1 cellular context compared by ENCODE assay signal in the genomic region with DNA sequence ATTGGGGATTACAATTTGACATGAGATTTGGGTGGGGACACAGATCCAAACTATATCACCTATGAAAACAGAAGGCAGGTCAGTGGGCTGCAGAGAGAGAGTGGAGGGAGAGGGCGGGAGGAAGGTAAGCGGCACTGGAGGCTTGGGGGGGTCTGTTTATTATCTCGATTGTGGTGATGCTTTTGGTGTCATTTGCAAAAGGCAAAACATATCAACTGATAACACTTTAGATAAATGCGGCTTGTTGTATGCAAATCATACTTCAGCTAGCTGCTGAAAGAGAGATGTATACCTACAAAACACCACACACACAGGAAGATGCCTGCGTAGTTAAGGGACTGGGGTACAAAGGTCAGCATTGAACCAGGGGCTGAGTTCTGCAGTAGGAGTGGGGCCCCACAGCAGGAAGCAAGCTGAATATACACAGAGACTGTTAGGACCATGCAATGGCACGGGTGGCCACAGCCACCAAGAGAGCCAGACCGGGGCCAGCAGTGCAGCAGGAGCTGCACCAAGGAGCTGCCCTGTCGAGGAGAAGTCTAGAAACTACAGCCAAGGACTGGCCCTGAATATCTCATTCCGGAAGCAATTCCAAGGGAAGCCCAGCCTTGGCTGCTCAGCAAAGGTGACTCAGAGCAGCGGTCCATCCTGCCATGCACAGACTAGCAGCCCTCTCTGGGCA.
A peak's percentile ranks its signal among the peaks of the same experiment; 100 is the strongest.
TF ChIP-seq lines count a peak whose summit lies in the region.

No MANE protein-coding gene starts in this region.

TF ChIP-seq in HepG2, 621 proteins besides CTCF, POLR2A, EP300 and RAD21 (continued from another document and continues in another):
- TF ChIP-seq, protein P1, sequence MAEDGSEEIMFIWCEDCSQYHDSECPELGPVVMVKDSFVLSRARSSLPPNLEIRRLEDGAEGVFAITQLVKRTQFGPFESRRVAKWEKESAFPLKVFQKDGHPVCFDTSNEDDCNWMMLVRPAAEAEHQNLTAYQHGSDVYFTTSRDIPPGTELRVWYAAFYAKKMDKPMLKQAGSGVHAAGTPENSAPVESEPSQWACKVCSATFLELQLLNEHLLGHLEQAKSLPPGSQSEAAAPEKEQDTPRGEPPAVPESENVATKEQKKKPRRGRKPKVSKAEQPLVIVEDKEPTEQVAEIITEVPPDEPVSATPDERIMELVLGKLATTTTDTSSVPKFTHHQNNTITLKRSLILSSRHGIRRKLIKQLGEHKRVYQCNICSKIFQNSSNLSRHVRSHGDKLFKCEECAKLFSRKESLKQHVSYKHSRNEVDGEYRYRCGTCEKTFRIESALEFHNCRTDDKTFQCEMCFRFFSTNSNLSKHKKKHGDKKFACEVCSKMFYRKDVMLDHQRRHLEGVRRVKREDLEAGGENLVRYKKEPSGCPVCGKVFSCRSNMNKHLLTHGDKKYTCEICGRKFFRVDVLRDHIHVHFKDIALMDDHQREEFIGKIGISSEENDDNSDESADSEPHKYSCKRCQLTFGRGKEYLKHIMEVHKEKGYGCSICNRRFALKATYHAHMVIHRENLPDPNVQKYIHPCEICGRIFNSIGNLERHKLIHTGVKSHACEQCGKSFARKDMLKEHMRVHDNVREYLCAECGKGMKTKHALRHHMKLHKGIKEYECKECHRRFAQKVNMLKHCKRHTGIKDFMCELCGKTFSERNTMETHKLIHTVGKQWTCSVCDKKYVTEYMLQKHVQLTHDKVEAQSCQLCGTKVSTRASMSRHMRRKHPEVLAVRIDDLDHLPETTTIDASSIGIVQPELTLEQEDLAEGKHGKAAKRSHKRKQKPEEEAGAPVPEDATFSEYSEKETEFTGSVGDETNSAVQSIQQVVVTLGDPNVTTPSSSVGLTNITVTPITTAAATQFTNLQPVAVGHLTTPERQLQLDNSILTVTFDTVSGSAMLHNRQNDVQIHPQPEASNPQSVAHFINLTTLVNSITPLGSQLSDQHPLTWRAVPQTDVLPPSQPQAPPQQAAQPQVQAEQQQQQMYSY (CRISPR knock-in tag; IDR thresholded peaks at IDR 0.05): no peak
- TF ChIP-seq HIC2 (CRISPR knock-in tag; IDR thresholded peaks at IDR 0.05; ENCODE audit: low read depth) (no peak), TMF1 (CRISPR knock-in tag; IDR thresholded peaks at IDR 0.05; ENCODE audit: low read depth) (no peak), EZH2 (conservative IDR thresholded peaks at IDR 0.05; ENCODE audit: low read depth, low read length) (no peak), TFDP1 (CRISPR knock-in tag; IDR thresholded peaks at IDR 0.05; ENCODE audit: borderline replicate concordance) (no peak), TCF7L2 (IDR thresholded peaks at IDR 0.05; ENCODE audit: low read depth, low read length) (no peak), ZNF34 (CRISPR knock-in tag; IDR thresholded peaks at IDR 0.05; ENCODE audit: borderline replicate concordance) (peak; percentile 95; the same call in 1 of the 2 replicates), ZNF234 (CRISPR knock-in tag; conservative IDR thresholded peaks at IDR 0.05) (no peak), FOXA3 (CRISPR knock-in tag; IDR thresholded peaks at IDR 0.05) (peak; percentile 53; the same call in 1 of the 2 replicates), ZNF274 (CRISPR knock-in tag; IDR thresholded peaks at IDR 0.05) (peak; percentile 49; the same call in 1 of the 2 replicates), ZBTB43 (CRISPR knock-in tag; conservative IDR thresholded peaks at IDR 0.05) (no peak), JUND (CRISPR knock-in tag; IDR thresholded peaks at IDR 0.05) (no peak), MXD4 (CRISPR knock-in tag; IDR thresholded peaks at IDR 0.05) (0 out of 2 replicates have a peak, but pooled peaks have one; percentile 32), ZSCAN30 (CRISPR knock-in tag; IDR thresholded peaks at IDR 0.05) (no peak), NFKB2 (CRISPR knock-in tag; IDR thresholded peaks at IDR 0.05; ENCODE audit: borderline replicate concordance) (no peak), SP4 (CRISPR knock-in tag; IDR thresholded peaks at IDR 0.05) (no peak), PREB (CRISPR knock-in tag; IDR thresholded peaks at IDR 0.05) (no peak), PAX8 (CRISPR knock-in tag; IDR thresholded peaks at IDR 0.05; ENCODE audit: borderline replicate concordance) (no peak), ELF4 (CRISPR knock-in tag; IDR thresholded peaks at IDR 0.05; ENCODE audit: borderline replicate concordance) (no peak), HNF1B (CRISPR knock-in tag; IDR thresholded peaks at IDR 0.05) (0 out of 2 replicates have a peak, but pooled peaks have one; percentile 18), ZBTB38 (CRISPR knock-in tag; IDR thresholded peaks at IDR 0.05) (peak; percentile 64), ZNF550 (CRISPR knock-in tag; IDR thresholded peaks at IDR 0.05; ENCODE audit: borderline replicate concordance) (no peak), CBFB (CRISPR knock-in tag; IDR thresholded peaks at IDR 0.05) (no peak), GATAD2A (CRISPR knock-in tag; IDR thresholded peaks at IDR 0.05) (peak; percentile 89), ZBTB49 (CRISPR knock-in tag; IDR thresholded peaks at IDR 0.05; ENCODE audit: borderline replicate concordance) (no peak), POGK (CRISPR knock-in tag; conservative IDR thresholded peaks at IDR 0.05) (0 out of 2 replicates have a peak, but pooled peaks have one; percentile 33)
- TF ChIP-seq, protein P2, sequence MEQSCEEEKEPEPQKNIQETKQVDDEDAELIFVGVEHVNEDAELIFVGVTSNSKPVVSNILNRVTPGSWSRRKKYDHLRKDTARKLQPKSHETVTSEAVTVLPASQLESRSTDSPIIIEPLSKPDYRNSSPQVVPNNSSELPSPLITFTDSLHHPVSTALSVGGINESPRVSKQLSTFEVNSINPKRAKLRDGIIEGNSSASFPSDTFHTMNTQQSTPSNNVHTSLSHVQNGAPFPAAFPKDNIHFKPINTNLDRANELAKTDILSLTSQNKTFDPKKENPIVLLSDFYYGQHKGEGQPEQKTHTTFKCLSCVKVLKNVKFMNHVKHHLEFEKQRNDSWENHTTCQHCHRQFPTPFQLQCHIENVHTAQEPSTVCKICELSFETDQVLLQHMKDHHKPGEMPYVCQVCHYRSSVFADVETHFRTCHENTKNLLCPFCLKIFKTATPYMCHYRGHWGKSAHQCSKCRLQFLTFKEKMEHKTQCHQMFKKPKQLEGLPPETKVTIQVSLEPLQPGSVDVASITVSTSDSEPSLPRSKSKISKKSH (CRISPR knock-in tag; IDR thresholded peaks at IDR 0.05; ENCODE audit: borderline replicate concordance): no peak
- TF ChIP-seq, protein P3, sequence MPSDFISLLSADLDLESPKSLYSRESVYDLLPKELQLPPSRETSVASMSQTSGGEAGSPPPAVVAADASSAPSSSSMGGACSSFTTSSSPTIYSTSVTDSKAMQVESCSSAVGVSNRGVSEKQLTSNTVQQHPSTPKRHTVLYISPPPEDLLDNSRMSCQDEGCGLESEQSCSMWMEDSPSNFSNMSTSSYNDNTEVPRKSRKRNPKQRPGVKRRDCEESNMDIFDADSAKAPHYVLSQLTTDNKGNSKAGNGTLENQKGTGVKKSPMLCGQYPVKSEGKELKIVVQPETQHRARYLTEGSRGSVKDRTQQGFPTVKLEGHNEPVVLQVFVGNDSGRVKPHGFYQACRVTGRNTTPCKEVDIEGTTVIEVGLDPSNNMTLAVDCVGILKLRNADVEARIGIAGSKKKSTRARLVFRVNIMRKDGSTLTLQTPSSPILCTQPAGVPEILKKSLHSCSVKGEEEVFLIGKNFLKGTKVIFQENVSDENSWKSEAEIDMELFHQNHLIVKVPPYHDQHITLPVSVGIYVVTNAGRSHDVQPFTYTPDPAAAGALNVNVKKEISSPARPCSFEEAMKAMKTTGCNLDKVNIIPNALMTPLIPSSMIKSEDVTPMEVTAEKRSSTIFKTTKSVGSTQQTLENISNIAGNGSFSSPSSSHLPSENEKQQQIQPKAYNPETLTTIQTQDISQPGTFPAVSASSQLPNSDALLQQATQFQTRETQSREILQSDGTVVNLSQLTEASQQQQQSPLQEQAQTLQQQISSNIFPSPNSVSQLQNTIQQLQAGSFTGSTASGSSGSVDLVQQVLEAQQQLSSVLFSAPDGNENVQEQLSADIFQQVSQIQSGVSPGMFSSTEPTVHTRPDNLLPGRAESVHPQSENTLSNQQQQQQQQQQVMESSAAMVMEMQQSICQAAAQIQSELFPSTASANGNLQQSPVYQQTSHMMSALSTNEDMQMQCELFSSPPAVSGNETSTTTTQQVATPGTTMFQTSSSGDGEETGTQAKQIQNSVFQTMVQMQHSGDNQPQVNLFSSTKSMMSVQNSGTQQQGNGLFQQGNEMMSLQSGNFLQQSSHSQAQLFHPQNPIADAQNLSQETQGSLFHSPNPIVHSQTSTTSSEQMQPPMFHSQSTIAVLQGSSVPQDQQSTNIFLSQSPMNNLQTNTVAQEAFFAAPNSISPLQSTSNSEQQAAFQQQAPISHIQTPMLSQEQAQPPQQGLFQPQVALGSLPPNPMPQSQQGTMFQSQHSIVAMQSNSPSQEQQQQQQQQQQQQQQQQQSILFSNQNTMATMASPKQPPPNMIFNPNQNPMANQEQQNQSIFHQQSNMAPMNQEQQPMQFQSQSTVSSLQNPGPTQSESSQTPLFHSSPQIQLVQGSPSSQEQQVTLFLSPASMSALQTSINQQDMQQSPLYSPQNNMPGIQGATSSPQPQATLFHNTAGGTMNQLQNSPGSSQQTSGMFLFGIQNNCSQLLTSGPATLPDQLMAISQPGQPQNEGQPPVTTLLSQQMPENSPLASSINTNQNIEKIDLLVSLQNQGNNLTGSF (CRISPR knock-in tag; IDR thresholded peaks at IDR 0.05): no peak
